ENCODE assay signal across 8 cellular contexts in the genomic region with DNA sequence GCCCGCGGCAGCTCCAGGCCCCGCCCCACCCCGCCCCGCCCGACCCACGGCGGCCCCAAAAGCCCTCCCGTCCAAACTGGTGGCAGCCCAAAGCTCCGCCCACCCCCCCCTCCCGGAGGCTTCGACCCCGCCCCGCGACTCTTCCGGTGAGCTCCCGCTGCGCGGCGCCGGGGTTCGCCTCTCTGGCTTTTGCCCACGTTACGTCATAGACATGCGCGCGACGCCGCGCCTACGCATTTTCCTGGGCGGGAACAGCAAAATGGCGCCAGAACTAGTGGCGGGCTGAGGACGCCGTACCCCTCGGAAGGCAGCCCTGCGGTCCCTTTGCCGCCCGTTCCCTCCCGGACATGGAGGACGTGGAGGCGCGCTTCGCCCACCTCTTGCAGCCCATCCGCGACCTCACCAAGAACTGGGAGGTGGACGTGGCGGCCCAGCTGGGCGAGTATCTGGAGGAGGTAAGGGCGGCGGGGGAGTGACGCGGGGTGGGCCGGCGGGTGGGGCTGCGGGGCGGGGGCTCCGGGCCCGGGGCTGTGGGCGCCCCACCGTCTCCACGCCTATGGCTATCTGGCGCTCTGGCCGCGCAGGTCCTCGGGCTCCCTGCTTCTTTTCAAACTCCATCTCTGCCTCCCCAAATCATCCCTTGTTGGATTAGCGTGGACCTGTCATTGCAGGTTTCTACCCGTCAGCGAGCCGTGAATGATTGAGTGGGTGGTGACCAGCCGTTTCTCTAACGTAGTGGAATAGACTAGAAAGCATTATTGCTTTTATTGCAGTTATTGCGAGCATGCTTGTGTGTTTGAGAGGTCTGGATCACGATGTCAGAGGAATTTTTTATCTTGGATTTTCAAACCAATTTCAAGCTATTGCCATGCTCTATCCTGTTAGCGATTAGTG. TPM values are rescaled to one million over a fixed set of nuclear protein-coding genes. Genes with fewer than 3 reads are reported as not detected.
DNase-seq lines count a peak whose midpoint lies in the region; ATAC-seq and TF ChIP-seq lines count a peak whose summit lies in the region.

A gene (plus strand): TSS at position 234 of the 894 bp plus-strand sequence. CDS start 114 bp downstream, at position 348.

- H2AK5ac ChIP-seq in trophoblast cell (ENCODE audit: low read length): peak within 1 kb of the TSS; percentile 99

- H3K14ac ChIP-seq in trophoblast cell (ENCODE audit: low read length): peak within 1 kb of the TSS; percentile 98

- peak; percentile 82 for TF ChIP-seq POLR2A in transverse colon (IDR thresholded peaks at IDR 0.05)

- H3K4me2 ChIP-seq in trophoblast cell (ENCODE audit: low read length): peak within 1 kb of the TSS; percentile 90

- peak within 1 kb of the TSS; percentile 97 for H3K9ac ChIP-seq in trophoblast cell (ENCODE audit: low read length)

- peak within 1 kb of the TSS; percentile 97 for H3K4ac ChIP-seq in trophoblast cell (ENCODE audit: low read depth, low read length)

- H3K9me3 ChIP-seq in heart right ventricle: no peaks in the 10 kb centered on the region
- no peaks in the 10 kb centered on the region for H3K9me3 ChIP-seq in trophoblast cell (ENCODE audit: insufficient read depth, low read depth, low read length)
- H3K9me3 ChIP-seq in transverse colon: no peaks in the 10 kb centered on the region

- H3K27me3 ChIP-seq in heart right ventricle: no peaks in the 10 kb centered on the region
- no peaks in the 10 kb centered on the region for H3K27me3 ChIP-seq in trophoblast cell (ENCODE audit: insufficient read depth, low read length)
- H3K27me3 ChIP-seq in transverse colon: no peaks in the 10 kb centered on the region

- peaks cover 13 to 33% (median 27%) of the 10 kb centered on the region in 9 donors for H3K4me1 ChIP-seq in heart right ventricle
- H3K4me1 ChIP-seq in trophoblast cell (ENCODE audit: control insufficient read depth in 1 of 2, insufficient read depth in 2 of 2, low read length in 2 of 2): peaks cover 6 to 15% of the 10 kb centered on the region in 2 experiments
- H3K4me1 ChIP-seq in transverse colon: peaks cover 8 to 30% (median 21%) of the 10 kb centered on the region in 4 donors

- no peak within 1 kb of the TSS for H3K27ac ChIP-seq in adipose tissue (ENCODE audit: low read depth, low read length)
- H3K27ac ChIP-seq in heart right ventricle: peak within 1 kb of the TSS; percentile 64 to 97 (median 94)
- H3K27ac ChIP-seq in trophoblast cell (ENCODE audit: low read depth, low read length): peak within 1 kb of the TSS; percentile 84
- peak within 1 kb of the TSS; percentile 90 to 96 (median 92) for H3K27ac ChIP-seq in transverse colon

- no peak within 1 kb of the TSS for H3K23ac ChIP-seq in trophoblast cell (ENCODE audit: low read length)

- peak within 1 kb of the TSS; percentile 96 for H4K91ac ChIP-seq in trophoblast cell (ENCODE audit: low read depth, low read length)

- DNase-seq in GM12864 (ENCODE audit: low read depth) (peak; percentile 82), NCI-H1105 (lab: John Stamatoyannopoulos, UW) (peak; percentile 95), SW480 (ENCODE audit: low spot score) (peak; percentile 93), heart right ventricle (peak; percentile 95 to 97), trophoblast cell (peak; percentile 97 to 99), transverse colon (peak; percentile 97)

- H4K12ac ChIP-seq in trophoblast cell (ENCODE audit: low read depth, low read length): peak within 1 kb of the TSS; percentile 99

- H3K4me3 ChIP-seq in GM12864 (ENCODE audit: low read depth, low read length): peak within 1 kb of the TSS; percentile 83
- H3K4me3 ChIP-seq in heart right ventricle: peak within 1 kb of the TSS; percentile 75 to 100 (median 94)
- peak within 1 kb of the TSS; percentile 99 for H3K4me3 ChIP-seq in trophoblast cell (ENCODE audit: low read depth, low read length)
- H3K4me3 ChIP-seq in transverse colon: peak within 1 kb of the TSS; percentile 81 to 98 (median 93)

- intact Hi-C loops in heart right ventricle (cut with DNase I) (loop anchor here in 6 of 10 donors (1.0 to 10.0 kb wide), 5 partner anchors 17 to 263 kb away; a partner anchor contains a TSS), transverse colon (cut with DNase I; ENCODE audit: low total_unique reads) (no loop called here)

- no peak for TF ChIP-seq CTCF in GM12864 (IDR thresholded peaks at IDR 0.05; ENCODE audit: low read depth, low read length, missing control alignments)
- peak in 1 of 9 donors; percentile 10 for TF ChIP-seq CTCF in heart right ventricle (IDR thresholded peaks at IDR 0.05)
- TF ChIP-seq CTCF in transverse colon (IDR thresholded peaks at IDR 0.05): no peak

- ATAC-seq in HG02623 (IDR thresholded peaks at IDR 0.05; ENCODE audit: unreplicated experiment) (peak; percentile 55), heart right ventricle (peak; percentile 74 to 88 (median 84))

- H2BK120ac ChIP-seq in trophoblast cell (ENCODE audit: insufficient read depth, low read length, poor library complexity): peak within 1 kb of the TSS; percentile 93

- peaks cover 3 to 43% (median 19%) of the 10 kb centered on the region in 9 donors for H3K36me3 ChIP-seq in heart right ventricle
- H3K36me3 ChIP-seq in trophoblast cell (ENCODE audit: control insufficient read depth in 1 of 2, insufficient read depth in 2 of 2, low read length in 2 of 2): peaks cover 25% of the 10 kb centered on the region in 2 experiments
- peaks cover 0 to 4% (median 0%) of the 10 kb centered on the region in 4 donors for H3K36me3 ChIP-seq in transverse colon

- peak within 1 kb of the TSS; percentile 90 for H2BK5ac ChIP-seq in trophoblast cell (ENCODE audit: low read depth, low read length, poor library complexity)

- WGBS in adipose tissue, 3 donors: 1% methylated on average over 71 to 76 of the region's 76 CpGs
- WGBS in heart right ventricle, 2 donors: 0 to 1% methylated on average over 56 to 76 of the region's 76 CpGs
- WGBS in trophoblast cell (ENCODE audit: extremely low coverage, insufficient coverage, insufficient read length): no CpG with 5 or more reads among the region's 76 CpGs
- 1 to 2% methylated on average over 6 to 25 of the region's 76 CpGs for WGBS in transverse colon (ENCODE audit: low coverage in 1 of 2), 2 donors

- peaks cover 8% of the 10 kb centered on the region for H3K79me1 ChIP-seq in trophoblast cell (ENCODE audit: low read length)

- in situ Hi-C loops in transverse colon (cut with MboI; ENCODE audit: low pct_ligation_motif_present in 1 of 4, low pct_unique_long_range_greater_than_20kb in 1 of 4, low sequenced_read_pairs in 3 of 4): no loop called here

- peak within 1 kb of the TSS; percentile 99 for H4K8ac ChIP-seq in trophoblast cell (ENCODE audit: low read depth, low read length)

- H3K18ac ChIP-seq in trophoblast cell (ENCODE audit: low read length): peak within 1 kb of the TSS; percentile 100

- H2BK12ac ChIP-seq in trophoblast cell (ENCODE audit: low read length): peak within 1 kb of the TSS; percentile 56

- H3K79me2 ChIP-seq in trophoblast cell (ENCODE audit: control insufficient read depth, insufficient read depth, low read length, poor library complexity): peaks cover 13% of the 10 kb centered on the region

- peak within 1 kb of the TSS; percentile 99 for H2AFZ ChIP-seq in trophoblast cell (ENCODE audit: insufficient read depth, low read length, poor library complexity)

- TF ChIP-seq EP300 in transverse colon (IDR thresholded peaks at IDR 0.05; ENCODE audit: low read depth): no peak

RNA-seq across cellular contexts. Expression of the gene that starts here (rescaled TPM):
- 10 to 100 TPM; 23.6 to 35.0 (median 31.3) TPM for polyA plus RNA-seq in adipose tissue
- total RNA-seq in heart right ventricle: 10 to 100 TPM; 21.7 to 31.9 (median 26.2) TPM
- 10 to 100 TPM; 38.0 to 54.8 TPM for polyA plus RNA-seq in heart right ventricle
- 24.4 and 24.9 TPM in 2 replicates for polyA plus RNA-seq in trophoblast cell (2013)
- 10 to 100 TPM; 26.5 to 64.7 (median 41.6) TPM for total RNA-seq in transverse colon
